Comparison of ENCODE assay signal across 12 cellular contexts in the genomic region with DNA sequence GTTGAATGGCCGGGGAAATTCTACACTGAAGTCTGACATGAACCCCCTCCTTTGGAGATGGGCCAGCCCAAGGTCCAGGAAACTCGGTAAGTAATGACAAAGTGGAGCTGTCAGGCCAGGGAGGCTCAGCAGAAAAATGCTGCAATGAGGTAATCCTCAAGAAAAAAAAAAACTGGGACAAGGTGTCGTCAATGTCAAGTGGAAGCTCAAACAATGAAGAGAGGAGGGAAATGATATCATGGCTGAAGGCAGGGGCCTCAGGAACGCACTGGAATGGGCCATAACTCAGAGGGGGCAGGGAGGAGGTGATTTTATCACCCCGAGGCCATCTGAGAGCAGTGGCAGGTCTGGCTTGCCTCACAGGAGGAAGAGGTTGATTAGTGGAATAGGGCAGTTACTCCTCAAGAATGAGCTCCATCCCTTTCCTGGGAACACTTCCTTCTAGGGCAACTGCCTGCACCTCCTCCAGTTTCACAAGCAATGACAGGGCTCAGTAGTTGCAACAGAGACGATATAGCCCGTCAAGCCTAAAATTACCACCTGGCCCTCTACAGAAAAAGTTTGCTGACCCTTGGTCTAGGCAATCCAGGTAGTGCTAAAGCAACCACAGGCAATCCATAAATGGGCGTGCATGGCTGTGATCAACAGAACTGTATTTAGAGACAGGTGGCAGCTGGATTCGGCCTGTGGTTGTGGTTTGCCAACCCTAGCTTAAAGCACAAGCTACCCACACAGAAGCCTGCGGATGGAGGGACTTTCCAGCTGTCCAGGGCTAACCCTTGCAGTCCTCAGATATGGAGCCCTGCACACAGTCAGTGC.
DNase-seq lines count a peak whose midpoint lies in the region; ATAC-seq, FAIRE-seq and TF ChIP-seq lines count a peak whose summit lies in the region.
"Had no signal": no experiment of that assay in that cellular context is flagged by ENCODE, and none has a peak within 500 bp of the region (broad histone marks: within the 10 kb centered on the region; RNA-seq: fewer than 3 reads in every experiment).

No MANE protein-coding gene starts in this region.

- no peaks in the 10 kb centered on the region for H3K36me3 ChIP-seq in mammary epithelial cell (ENCODE audit: insufficient read depth, low read length)
- H3K36me3 ChIP-seq: WERI-Rb-1 had no signal

- peak; percentile 88 for FAIRE-seq in urothelium cell line (lab: Jason Lieb, UNC)

- intact Hi-C loops in mammary epithelial cell (cut with micrococcal nuclease): no loop called here
- intact Hi-C loops in MCF 10A (cut with micrococcal nuclease): no loop called here

- no peak for ATAC-seq in GM21515 (IDR thresholded peaks at IDR 0.05; ENCODE audit: unreplicated experiment)
- no peak for ATAC-seq in GM18511 (IDR thresholded peaks at IDR 0.05; ENCODE audit: unreplicated experiment)

- peak; percentile 38 for DNase-seq in mammary epithelial cell
- DNase-seq in MCF 10A (ENCODE audit: unreplicated experiment): no peak
- DNase-seq in amniotic epithelial cell (ENCODE audit: low read depth): peak; percentile 23
- DNase-seq in left kidney (ENCODE audit: low read depth, low spot score): peak; percentile 83
- peak; percentile 50 for DNase-seq in urothelium cell line (ENCODE audit: low spot score)
- no peak for DNase-seq in NCI-H1930 (lab: John Stamatoyannopoulos, UW)
- DNase-seq: GF-D8, GM23248, substantia nigra, WERI-Rb-1 had no signal

- H3K27me3 ChIP-seq in mammary epithelial cell (ENCODE audit: insufficient read depth, low read length): no peaks in the 10 kb centered on the region

- POLR2A ChIA-PET in MCF 10A (lab: Yijun Ruan, JAX): interaction anchor here (0.7 to 1.1 kb wide), 3 partner anchors 10 to 184 kb away, joined by 3 to 4 read pairs (median 3); no protein-coding TSS in a partner anchor

- dilution Hi-C loops in mammary epithelial cell (cut with HindIII; ENCODE audit: low sequenced_read_pairs): no loop called here

- in situ Hi-C loops in mammary epithelial cell (cut with MboI; ENCODE audit: low sequenced_read_pairs in 2 of 2): no loop called here

- H3K9me3 ChIP-seq in mammary epithelial cell (replicated peaks; ENCODE audit: insufficient read depth, low read length): no peaks in the 10 kb centered on the region

- H3K4me1 ChIP-seq in mammary epithelial cell (ENCODE audit: insufficient read depth, low read length): no peaks in the 10 kb centered on the region

- no peaks in the 10 kb centered on the region for H3K27me3 Mint-ChIP-seq in MCF 10A (ENCODE audit: insufficient read depth, unreplicated experiment)

- no peak overlapping the region for H3K27ac Mint-ChIP-seq in MCF 10A (ENCODE audit: low read depth, unreplicated experiment)

- H3K4me1 Mint-ChIP-seq in MCF 10A (ENCODE audit: insufficient read depth, unreplicated experiment): peaks cover 6% of the 10 kb centered on the region

- H3K27ac ChIP-seq in mammary epithelial cell (ENCODE audit: insufficient read depth, low read depth, low read length): no peak overlapping the region
- H3K27ac ChIP-seq: GM23248, WERI-Rb-1 had no signal

- peaks cover 9% of the 10 kb centered on the region for H3K9me3 Mint-ChIP-seq in MCF 10A (ENCODE audit: unreplicated experiment)

- H3K4me3 ChIP-seq in mammary epithelial cell (replicated peaks in 1 of 3; ENCODE audit: insufficient read depth in 1 of 3, low read depth in 2 of 3, low read length in 3 of 3): no peak overlapping the region
- H3K4me3 ChIP-seq: GM23248 had no signal

- no peak overlapping the region for H3K4me2 ChIP-seq in mammary epithelial cell (ENCODE audit: insufficient read depth, low read depth, low read length)

- TF ChIP-seq CTCF in mammary epithelial cell (conservative IDR thresholded peaks at IDR 0.05 in 1 of 2, IDR thresholded peaks at IDR 0.05 in 1 of 2; ENCODE audit: extremely low read depth in 1 of 2, insufficient read depth in 1 of 2, low read depth in 1 of 2, low read length in 2 of 2): no peak
- TF ChIP-seq CTCF in MCF 10A (IDR thresholded peaks at IDR 0.05; ENCODE audit: unreplicated experiment): no peak

- H3K9ac ChIP-seq in mammary epithelial cell (ENCODE audit: insufficient read depth, low read length): no peak overlapping the region
- H3K9ac ChIP-seq: GM23248 had no signal

- WGBS in mammary epithelial cell (ENCODE audit: low coverage, missing lambda C conversion rate): 54% methylated on average over 9 of the region's 10 CpGs

- H4K20me1 ChIP-seq in mammary epithelial cell (ENCODE audit: insufficient read depth, low read length): no peaks in the 10 kb centered on the region

- BruUV-seq in mammary epithelial cell (replicated peaks; lab: Mats Ljungman, UMichigan): no TSS peak
- no TSS peak for BruUV-seq in MCF 10A (replicated peaks; lab: Mats Ljungman, UMichigan)

- H3K36me3 Mint-ChIP-seq in MCF 10A (ENCODE audit: insufficient read depth, unreplicated experiment): no peaks in the 10 kb centered on the region

- no peaks in the 10 kb centered on the region for H3K79me2 ChIP-seq in mammary epithelial cell (ENCODE audit: insufficient read depth, low read length)

- CTCF ChIA-PET in mammary epithelial cell (lab: Charles Lee; ENCODE audit: low non-redundant PET): no interaction called here
- CTCF ChIA-PET in MCF 10A (lab: Yijun Ruan, JAX): interaction anchor here (0.6 to 2.0 kb wide), 7 partner anchors 11 to 545 kb away, joined by 3 to 12 read pairs (median 3); no protein-coding TSS in a partner anchor

- no peak overlapping the region for H2AFZ ChIP-seq in mammary epithelial cell (ENCODE audit: low read depth, low read length)
- H2AFZ ChIP-seq: GM23248 had no signal

- H3K4me3 Mint-ChIP-seq in MCF 10A (ENCODE audit: unreplicated experiment): no peak overlapping the region

Comparison
In these comparisons a context has a peak if more than half of its experiments do, and no peak if none do; other contexts are left out.
1. DNase-seq: peak in mammary epithelial cell (single experiment), amniotic epithelial cell (single experiment), left kidney (single experiment) and urothelium cell line (single experiment); none in MCF 10A (single experiment) and NCI-H1930 (0 of 2).